9 cellular contexts compared by ENCODE assay signal in genomic region chr3:172152869-172153268, GRCh38.
DNase-seq lines count a peak whose midpoint lies in the region; ATAC-seq and FAIRE-seq lines count a peak whose summit lies in the region.
"Had no signal": no experiment of that assay in that cellular context is flagged by ENCODE, and none has a peak within 500 bp of the region (broad histone marks: within the 10 kb centered on the region; RNA-seq: fewer than 3 reads in every experiment).

No MANE protein-coding gene starts in this region.

- intact Hi-C loops in right cardiac atrium (cut with DNase I): no loop called here

- H3K27me3 Mint-ChIP-seq in activated naive CD8-positive, alpha-beta T cell treated with anti-CD3 and anti-CD28 coated beads, Interleukin-2, amount 10 ng/mL, durations not matched to agents 7 days and 5 days: no peaks in the 10 kb centered on the region

- FAIRE-seq in small intestine (lab: Jason Lieb, UNC): no peak

- H3K4me3 ChIP-seq in right cardiac atrium (ENCODE audit: low read length) (no peak overlapping the region), small intestine (ENCODE audit: low read depth in 1 of 2, low read length in 2 of 2) (no peak overlapping the region)

- no peak for ATAC-seq in activated naive CD8-positive, alpha-beta T cell treated with anti-CD3 and anti-CD28 coated beads, Interleukin-2, amount 10 ng/mL, durations not matched to agents 7 days and 5 days (ENCODE audit: low read depth)
- ATAC-seq in right cardiac atrium: peak; percentile 25 to 67
- ATAC-seq in HG02852 (IDR thresholded peaks at IDR 0.05; ENCODE audit: unreplicated experiment): no peak

- DNase-seq in HK-2 (ENCODE audit: unreplicated experiment): peak; percentile 71
- DNase-seq in activated naive CD8-positive, alpha-beta T cell treated with anti-CD3 and anti-CD28 coated beads, Interleukin-2, amount 10 ng/mL, durations not matched to agents 7 days and 5 days: no peak
- DNase-seq in right cardiac atrium: peak; percentile 35 to 55 (median 52)
- DNase-seq in small intestine: no peak
- no peak for DNase-seq in NCI-H748 (lab: John Stamatoyannopoulos, UW; ENCODE audit: unreplicated experiment)
- DNase-seq in ecto neural progenitor cell (ENCODE audit: low spot score): no peak
- no peak for DNase-seq in OCI-M2 (lab: John Stamatoyannopoulos, UW; ENCODE audit: unreplicated experiment)
- DNase-seq: NCI-H774 had no signal

- H3K9me3 ChIP-seq in right cardiac atrium (ENCODE audit: control insufficient read depth, low read length) (no peaks in the 10 kb centered on the region), small intestine (ENCODE audit: control insufficient read depth, low read depth) (no peaks in the 10 kb centered on the region)

- H3K27ac ChIP-seq in right cardiac atrium (ENCODE audit: low read length): peak overlapping the region; percentile 88
- H3K27ac ChIP-seq in small intestine (ENCODE audit: low read depth in 1 of 2, low read length in 1 of 2): peak overlapping the region; percentile 27 to 96

- H3K27me3 ChIP-seq in right cardiac atrium (ENCODE audit: control insufficient read depth, insufficient read depth) (no peaks in the 10 kb centered on the region), small intestine (ENCODE audit: control insufficient read depth in 2 of 2, insufficient read depth in 2 of 2, low read length in 2 of 2) (no peaks in the 10 kb centered on the region)

- H3K36me3 ChIP-seq in small intestine (ENCODE audit: control insufficient read depth in 2 of 2, insufficient read depth in 2 of 2, low read length in 2 of 2): no peaks in the 10 kb centered on the region

- WGBS in right cardiac atrium: 13% methylated on average over 7 of the region's 7 CpGs
- 46 to 71% (median 69%) methylated on average over 7 of the region's 7 CpGs for WGBS in small intestine, 3 donors

- H3K4me1 ChIP-seq in right cardiac atrium (ENCODE audit: control insufficient read depth, insufficient read depth, low read length) (peaks cover 30% of the 10 kb centered on the region), small intestine (ENCODE audit: control insufficient read depth in 2 of 2, insufficient read depth in 1 of 2, low read depth in 1 of 2, low read length in 1 of 2) (peaks cover 0 to 21% of the 10 kb centered on the region in 2 donors)

- H3K4me3 Mint-ChIP-seq in activated naive CD8-positive, alpha-beta T cell treated with anti-CD3 and anti-CD28 coated beads, Interleukin-2, amount 10 ng/mL, durations not matched to agents 7 days and 5 days: peak overlapping the region; percentile 72

- peaks cover 4% of the 10 kb centered on the region for H3K36me3 Mint-ChIP-seq in activated naive CD8-positive, alpha-beta T cell treated with anti-CD3 and anti-CD28 coated beads, Interleukin-2, amount 10 ng/mL, durations not matched to agents 7 days and 5 days

- H3K4me1 Mint-ChIP-seq in activated naive CD8-positive, alpha-beta T cell treated with anti-CD3 and anti-CD28 coated beads, Interleukin-2, amount 10 ng/mL, durations not matched to agents 7 days and 5 days: peaks cover 31% of the 10 kb centered on the region

- POLR2A ChIA-PET in activated naive CD8-positive, alpha-beta T cell treated with anti-CD3 and anti-CD28 coated beads, Interleukin-2, amount 10 ng/mL, durations not matched to agents 7 days and 5 days (lab: Charles Lee): no interaction called here

- peak overlapping the region; percentile 39 for H3K27ac Mint-ChIP-seq in activated naive CD8-positive, alpha-beta T cell treated with anti-CD3 and anti-CD28 coated beads, Interleukin-2, amount 10 ng/mL, durations not matched to agents 7 days and 5 days

- peaks cover 2% of the 10 kb centered on the region for H3K9me3 Mint-ChIP-seq in activated naive CD8-positive, alpha-beta T cell treated with anti-CD3 and anti-CD28 coated beads, Interleukin-2, amount 10 ng/mL, durations not matched to agents 7 days and 5 days

Comparison
In these comparisons a context has a peak if more than half of its experiments do, and no peak if none do; other contexts are left out.
1. DNase-seq: peak in HK-2 (single experiment) and right cardiac atrium (3 of 3); none in activated naive CD8-positive, alpha-beta T cell treated with anti-CD3 and anti-CD28 coated beads, Interleukin-2, amount 10 ng/mL, durations not matched to agents 7 days and 5 days (single experiment), small intestine (single experiment), NCI-H748 (single experiment), ecto neural progenitor cell (single experiment) and OCI-M2 (single experiment).
2. ATAC-seq: peak in right cardiac atrium (2 of 2); none in activated naive CD8-positive, alpha-beta T cell treated with anti-CD3 and anti-CD28 coated beads, Interleukin-2, amount 10 ng/mL, durations not matched to agents 7 days and 5 days (single experiment) and HG02852 (single experiment).